ENCODE assay signal across 8 cellular contexts in genomic region chr13:44576396-44577235, GRCh38. TPM values are rescaled to one million over a fixed set of nuclear protein-coding genes. Genes with fewer than 3 reads are reported as not detected.
A peak's percentile ranks its signal among the peaks of the same experiment; 100 is the strongest.
DNase-seq lines count a peak whose midpoint lies in the region; ATAC-seq and TF ChIP-seq lines count a peak whose summit lies in the region.

No MANE protein-coding gene starts in this region.

- H3K36me3 Mint-ChIP-seq in activated CD8-positive, alpha-beta memory T cell treated with anti-CD3 and anti-CD28 coated beads, Interleukin-2, amount 10 ng/mL, durations not matched to agents 7 days and 5 days, result peaks cover 11% of the 10 kb centered on the region

- WGBS in lung, 2 donors, result 0 to 1% methylated on average over 77 to 109 of the region's 109 CpGs

- H3K27me3 ChIP-seq in colonic mucosa (no peaks in the 10 kb centered on the region), lung (ENCODE audit: control insufficient read depth, insufficient read depth) (no peaks in the 10 kb centered on the region)

- peak; percentile 28 for ATAC-seq in activated CD8-positive, alpha-beta memory T cell treated with anti-CD3 and anti-CD28 coated beads, Interleukin-2, amount 10 ng/mL, durations not matched to agents 7 days and 5 days
- peak; percentile 27 for ATAC-seq in HG03135 (IDR thresholded peaks at IDR 0.05; ENCODE audit: unreplicated experiment)
- ATAC-seq in lung (ENCODE audit: insufficient read depth, low FRiP score), result peak; percentile 13

- TF ChIP-seq CTCF in VCaP (conservative IDR thresholded peaks at IDR 0.05) (no peak), colonic mucosa (IDR thresholded peaks at IDR 0.05) (no peak), lung (IDR thresholded peaks at IDR 0.05; ENCODE audit: control extremely low read depth, extremely low read depth) (no peak)

- H3K4me3 ChIP-seq in colonic mucosa (peak overlapping the region; percentile 85), lung (peak overlapping the region; percentile 75)

- peak; percentile 48 for DNase-seq in activated CD8-positive, alpha-beta memory T cell treated with anti-CD3 and anti-CD28 coated beads, Interleukin-2, amount 10 ng/mL, durations not matched to agents 7 days and 5 days
- DNase-seq in activated CD8-positive, alpha-beta memory T cell treated with anti-CD3 and anti-CD28 coated beads, Interleukin-2, amount 50 U/mL, for 48 hours, result no peak
- no peak for DNase-seq in colonic mucosa
- DNase-seq in lung (ENCODE audit: low spot score), result no peak
- peak; percentile 10 for DNase-seq in stimulated activated CD8-positive, alpha-beta memory T cell treated with anti-CD3 and anti-CD28 coated beads, Interleukin-4, amount 100 ng/mL, for 24 hours (ENCODE audit: low read depth)
- no peak for DNase-seq in NCI-H1436 (lab: John Stamatoyannopoulos, UW)

- intact Hi-C loops in colonic mucosa (cut with DNase I), result loop anchor here (10.0 kb wide), 1 partner anchor 92 kb away; no protein-coding TSS in a partner anchor

- peak overlapping the region; percentile 86 to 89 for H3K9ac ChIP-seq in colonic mucosa (ENCODE audit: low read depth in 2 of 2, low read length in 2 of 2)

- CTCF ChIA-PET in activated CD8-positive, alpha-beta memory T cell treated with anti-CD3 and anti-CD28 coated beads, Interleukin-2, amount 10 ng/mL, durations not matched to agents 7 days and 5 days (lab: Charles Lee), result interaction anchor here (0.9 to 1.4 kb wide), 2 partner anchors 15 to 340 kb away, joined by 3 to 5 read pairs; no protein-coding TSS in a partner anchor

- H3K27ac Mint-ChIP-seq in activated CD8-positive, alpha-beta memory T cell treated with anti-CD3 and anti-CD28 coated beads, Interleukin-2, amount 10 ng/mL, durations not matched to agents 7 days and 5 days, result peak overlapping the region; percentile 87

- H3K27me3 Mint-ChIP-seq in activated CD8-positive, alpha-beta memory T cell treated with anti-CD3 and anti-CD28 coated beads, Interleukin-2, amount 10 ng/mL, durations not matched to agents 7 days and 5 days, result peaks cover 11% of the 10 kb centered on the region

- peak overlapping the region; percentile 86 for H3K4me3 Mint-ChIP-seq in activated CD8-positive, alpha-beta memory T cell treated with anti-CD3 and anti-CD28 coated beads, Interleukin-2, amount 10 ng/mL, durations not matched to agents 7 days and 5 days

- H3K4me1 Mint-ChIP-seq in activated CD8-positive, alpha-beta memory T cell treated with anti-CD3 and anti-CD28 coated beads, Interleukin-2, amount 10 ng/mL, durations not matched to agents 7 days and 5 days, result peaks cover 32% of the 10 kb centered on the region

- H3K9me3 ChIP-seq in colonic mucosa (no peaks in the 10 kb centered on the region), lung (ENCODE audit: control insufficient read depth in 2 of 2, insufficient read depth in 1 of 2, low read length in 1 of 2) (no peaks in the 10 kb centered on the region)

- H3K27ac ChIP-seq in VCaP (peak overlapping the region; percentile 99), colonic mucosa (peak overlapping the region; percentile 97), lung (ENCODE audit: low read depth in 1 of 2, low read length in 1 of 2) (peak overlapping the region; percentile 98 to 99)

- H3K9me3 Mint-ChIP-seq in activated CD8-positive, alpha-beta memory T cell treated with anti-CD3 and anti-CD28 coated beads, Interleukin-2, amount 10 ng/mL, durations not matched to agents 7 days and 5 days (ENCODE audit: low read depth), result no peaks in the 10 kb centered on the region

- H3K36me3 ChIP-seq in colonic mucosa, result no peaks in the 10 kb centered on the region
- H3K36me3 ChIP-seq in lung (ENCODE audit: control insufficient read depth in 2 of 2, insufficient read depth in 2 of 2, low read length in 2 of 2), result no peaks in the 10 kb centered on the region

- peaks cover 18% of the 10 kb centered on the region for H3K4me1 ChIP-seq in colonic mucosa
- peaks cover 14 to 16% of the 10 kb centered on the region in 2 donors for H3K4me1 ChIP-seq in lung (ENCODE audit: control insufficient read depth in 2 of 2, insufficient read depth in 2 of 2, low read length in 2 of 2)

RNA-seq across cellular contexts. Expression of gene TSC22D1, which starts 0.5 kb away (rescaled TPM):
- 10 to 100 TPM in 1 of 2 experiments, 1 to 10 TPM in 1; 8.0 to 17.9 TPM for total RNA-seq in activated CD8-positive, alpha-beta memory T cell treated with anti-CD3 and anti-CD28 coated beads, Interleukin-2, amount 10 ng/mL, durations not matched to agents 7 days and 5 days
- total RNA-seq in colonic mucosa (100 to 1,000 TPM; 137 to 231 TPM), lung (100 to 1,000 TPM; 159 to 179 TPM)
- polyA plus RNA-seq in lung, result 10 to 100 TPM; 77.0 to 87.4 TPM

Comparison
In these comparisons a context has a peak if more than half of its experiments do, and no peak if none do; other contexts are left out.
1. DNase-seq: peak in activated CD8-positive, alpha-beta memory T cell treated with anti-CD3 and anti-CD28 coated beads, Interleukin-2, amount 10 ng/mL, durations not matched to agents 7 days and 5 days (single experiment) and stimulated activated CD8-positive, alpha-beta memory T cell treated with anti-CD3 and anti-CD28 coated beads, Interleukin-4, amount 100 ng/mL, for 24 hours (single experiment); none in activated CD8-positive, alpha-beta memory T cell treated with anti-CD3 and anti-CD28 coated beads, Interleukin-2, amount 50 U/mL, for 48 hours (single experiment), colonic mucosa (single experiment), lung (single experiment) and NCI-H1436 (single experiment).
2. RNA of gene TSC22D1, which starts 0.5 kb away (total RNA-seq): 137 to 231 TPM in colonic mucosa and 159 to 179 TPM in lung; 8.0 to 17.9 TPM in activated CD8-positive, alpha-beta memory T cell treated with anti-CD3 and anti-CD28 coated beads, Interleukin-2, amount 10 ng/mL, durations not matched to agents 7 days and 5 days; every median in the first group is over 4 times any median in the second.
3. Peak in every context shown above with its lines, with median percentiles within 50 percentile points of each other: ATAC-seq and H3K27ac ChIP-seq.